In the genomic region with DNA sequence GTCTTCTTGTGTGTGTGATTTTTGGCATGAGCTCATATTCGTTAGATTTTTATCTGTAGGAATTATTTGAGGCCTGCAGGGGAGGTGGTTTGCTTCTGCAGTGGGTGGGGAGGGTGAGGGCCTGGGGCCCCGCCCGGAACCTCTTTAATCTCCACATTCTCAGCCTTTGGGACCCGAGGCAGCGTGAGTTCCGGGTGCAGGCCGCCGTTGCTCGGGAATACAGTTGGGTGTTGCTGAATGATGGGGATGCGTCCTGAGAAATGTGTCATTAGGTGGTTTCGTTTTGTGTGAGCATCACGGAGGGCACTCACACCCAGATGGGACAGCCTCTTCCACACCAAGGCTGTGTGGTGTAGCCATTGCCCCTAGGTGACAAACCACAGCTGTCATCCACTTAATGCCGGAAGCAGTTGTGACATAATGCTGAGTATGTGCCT, we compare ENCODE assay signal across 11 cellular contexts. TPM values are rescaled to one million over a fixed set of nuclear protein-coding genes. Genes with fewer than 3 reads are reported as not detected.
DNase-seq lines count a peak whose midpoint lies in the region; ATAC-seq and TF ChIP-seq lines count a peak whose summit lies in the region.
"Had no signal": no experiment of that assay in that cellular context is flagged by ENCODE, and none has a peak within 500 bp of the region (broad histone marks: within the 10 kb centered on the region; RNA-seq: fewer than 3 reads in every experiment).

No MANE protein-coding gene starts in this region.

- TF ChIP-seq CTCF in thyroid gland (IDR thresholded peaks at IDR 0.05) (no peak), RWPE1 (conservative IDR thresholded peaks at IDR 0.05; ENCODE audit: low read depth) (no peak)

- H3K9me3 Mint-ChIP-seq in activated CD4-positive, alpha-beta T cell treated with anti-CD3 and anti-CD28 coated beads for 36 hours (ENCODE audit: low read depth) = peaks cover 2% of the 10 kb centered on the region
- peaks cover 4% of the 10 kb centered on the region for H3K9me3 Mint-ChIP-seq in activated CD4-positive, alpha-beta memory T cell treated with anti-CD3 and anti-CD28 coated beads, Interleukin-2, amount 10 ng/mL, durations not matched to agents 7 days and 5 days
- H3K9me3 Mint-ChIP-seq in stimulated activated effector memory CD8-positive, alpha-beta T cell treated with anti-CD3 and anti-CD28 coated beads, Interleukin-12 subunit alpha, Interleukin-12 subunit beta, amount 100 ng/mL, for 72 hours = no peaks in the 10 kb centered on the region

- no peak for TF ChIP-seq POLR2A in thyroid gland (IDR thresholded peaks at IDR 0.05)

- no peaks in the 10 kb centered on the region for H3K9me3 ChIP-seq in thyroid gland
- H3K9me3 ChIP-seq: prostate gland had no signal

- H3K4me3 Mint-ChIP-seq in activated CD4-positive, alpha-beta T cell treated with anti-CD3 and anti-CD28 coated beads for 36 hours = no peak overlapping the region
- H3K4me3 Mint-ChIP-seq in activated CD4-positive, alpha-beta memory T cell treated with anti-CD3 and anti-CD28 coated beads, Interleukin-2, amount 10 ng/mL, durations not matched to agents 7 days and 5 days = peak overlapping the region; percentile 45
- H3K4me3 Mint-ChIP-seq in stimulated activated effector memory CD8-positive, alpha-beta T cell treated with anti-CD3 and anti-CD28 coated beads, Interleukin-12 subunit alpha, Interleukin-12 subunit beta, amount 100 ng/mL, for 72 hours = peak overlapping the region; percentile 77

- CTCF ChIA-PET in activated CD4-positive, alpha-beta T cell treated with anti-CD3 and anti-CD28 coated beads for 36 hours (lab: Charles Lee) = interaction anchor here (0.6 to 1.2 kb wide), 3 partner anchors 78 to 115 kb away, joined by 3 to 6 read pairs (median 3); no protein-coding TSS in a partner anchor
- CTCF ChIA-PET in activated CD4-positive, alpha-beta memory T cell treated with anti-CD3 and anti-CD28 coated beads, Interleukin-2, amount 10 ng/mL, durations not matched to agents 7 days and 5 days (lab: Charles Lee) = interaction anchor here (0.8 to 2.2 kb wide), 5 partner anchors 23 to 116 kb away, joined by 3 to 8 read pairs (median 5); partner anchors contain the start of gene RTP5
- CTCF ChIA-PET in RWPE1 (lab: Yijun Ruan, JAX) = interaction anchor here (0.7 to 0.8 kb wide), 2 partner anchors 30 to 684 kb away, joined by 3 read pairs; no protein-coding TSS in a partner anchor

- intact Hi-C loops in activated CD4-positive, alpha-beta T cell treated with anti-CD3 and anti-CD28 coated beads for 36 hours (cut with DNase I, micrococcal nuclease) = loop anchor here in 1 of 2 experiments (2.0 to 5.0 kb wide), 3 partner anchors 39 to 100 kb away; no protein-coding TSS in a partner anchor
- intact Hi-C loops in left ventricle myocardium superior (cut with micrococcal nuclease) (no loop called here), thyroid gland (cut with DNase I) (no loop called here)

- no peak overlapping the region for H3K27ac ChIP-seq in thyroid gland
- H3K27ac ChIP-seq in RWPE1 = no peak overlapping the region

- POLR2A ChIA-PET in activated CD4-positive, alpha-beta T cell treated with anti-CD3 and anti-CD28 coated beads for 36 hours (lab: Charles Lee) = interaction anchor here (0.8 to 1.0 kb wide), 2 partner anchors 23 to 82 kb away, joined by 3 read pairs; no protein-coding TSS in a partner anchor
- POLR2A ChIA-PET in activated CD4-positive, alpha-beta memory T cell treated with anti-CD3 and anti-CD28 coated beads, Interleukin-2, amount 10 ng/mL, durations not matched to agents 7 days and 5 days (lab: Charles Lee) = interaction anchor here (0.6 to 3.6 kb wide), 16 partner anchors 10 to 129 kb away, joined by 3 to 41 read pairs (median 8); partner anchors contain the start of genes D2HGDH, DTYMK, ING5 and PDCD1
- POLR2A ChIA-PET in RWPE1 (lab: Yijun Ruan, JAX; ENCODE audit: low non-redundant PET) = no interaction called here

- peaks cover 17% of the 10 kb centered on the region for H3K4me1 Mint-ChIP-seq in activated CD4-positive, alpha-beta T cell treated with anti-CD3 and anti-CD28 coated beads for 36 hours
- H3K4me1 Mint-ChIP-seq in activated CD4-positive, alpha-beta memory T cell treated with anti-CD3 and anti-CD28 coated beads, Interleukin-2, amount 10 ng/mL, durations not matched to agents 7 days and 5 days = peaks cover 53% of the 10 kb centered on the region
- peaks cover 50% of the 10 kb centered on the region for H3K4me1 Mint-ChIP-seq in stimulated activated effector memory CD8-positive, alpha-beta T cell treated with anti-CD3 and anti-CD28 coated beads, Interleukin-12 subunit alpha, Interleukin-12 subunit beta, amount 100 ng/mL, for 72 hours

- H3K4me1 ChIP-seq in thyroid gland = no peaks in the 10 kb centered on the region

- ATAC-seq in activated CD4-positive, alpha-beta T cell treated with anti-CD3 and anti-CD28 coated beads for 36 hours = peak; percentile 76
- ATAC-seq in left ventricle myocardium superior = peak; percentile 19
- ATAC-seq in stimulated activated effector memory CD8-positive, alpha-beta T cell treated with anti-CD3 and anti-CD28 coated beads, Interleukin-12 subunit alpha, Interleukin-12 subunit beta, amount 100 ng/mL, for 72 hours = peak; percentile 92
- ATAC-seq in GM21717 (IDR thresholded peaks at IDR 0.05; ENCODE audit: unreplicated experiment) = no peak

- no peaks in the 10 kb centered on the region for H3K27me3 Mint-ChIP-seq in activated CD4-positive, alpha-beta T cell treated with anti-CD3 and anti-CD28 coated beads for 36 hours
- H3K27me3 Mint-ChIP-seq in activated CD4-positive, alpha-beta memory T cell treated with anti-CD3 and anti-CD28 coated beads, Interleukin-2, amount 10 ng/mL, durations not matched to agents 7 days and 5 days = no peaks in the 10 kb centered on the region

- no peaks in the 10 kb centered on the region for H3K27me3 ChIP-seq in thyroid gland

- DNase-seq in activated CD4-positive, alpha-beta T cell treated with anti-CD3 and anti-CD28 coated beads for 36 hours = peak; percentile 65
- no peak for DNase-seq in activated CD4-positive, alpha-beta T cell treated with anti-CD3 and anti-CD28 coated beads for 1 hour
- peak; percentile 87 for DNase-seq in activated CD4-positive, alpha-beta memory T cell treated with anti-CD3 and anti-CD28 coated beads, Interleukin-2, amount 10 ng/mL, durations not matched to agents 7 days and 5 days
- DNase-seq in left ventricle myocardium superior = no peak
- DNase-seq in stimulated activated effector memory CD8-positive, alpha-beta T cell treated with anti-CD3 and anti-CD28 coated beads, Interleukin-12 subunit alpha, Interleukin-12 subunit beta, amount 100 ng/mL, for 72 hours (ENCODE audit: low spot score in 2 of 2) = peak; percentile 67 to 95
- DNase-seq in thyroid gland = no peak
- DNase-seq in RWPE1 (ENCODE audit: low spot score) = no peak
- DNase-seq: foreskin fibroblast, KG1 had no signal

- H3K4me3 ChIP-seq in thyroid gland (replicated peaks in 1 of 3) = no peak overlapping the region
- H3K4me3 ChIP-seq: prostate gland had no signal

- H3K36me3 Mint-ChIP-seq in activated CD4-positive, alpha-beta T cell treated with anti-CD3 and anti-CD28 coated beads for 36 hours (ENCODE audit: low read depth) = peaks cover 16% of the 10 kb centered on the region
- peaks cover 19% of the 10 kb centered on the region for H3K36me3 Mint-ChIP-seq in activated CD4-positive, alpha-beta memory T cell treated with anti-CD3 and anti-CD28 coated beads, Interleukin-2, amount 10 ng/mL, durations not matched to agents 7 days and 5 days (ENCODE audit: low read depth)
- peaks cover 44% of the 10 kb centered on the region for H3K36me3 Mint-ChIP-seq in stimulated activated effector memory CD8-positive, alpha-beta T cell treated with anti-CD3 and anti-CD28 coated beads, Interleukin-12 subunit alpha, Interleukin-12 subunit beta, amount 100 ng/mL, for 72 hours

- 91 to 95% methylated on average over 13 of the region's 13 CpGs for WGBS in thyroid gland, 2 donors

- peaks cover 0 to 5% of the 10 kb centered on the region in 2 donors for H3K36me3 ChIP-seq in thyroid gland
- H3K36me3 ChIP-seq: prostate gland had no signal

- H3K27ac Mint-ChIP-seq in activated CD4-positive, alpha-beta T cell treated with anti-CD3 and anti-CD28 coated beads for 36 hours = peak overlapping the region; percentile 76
- H3K27ac Mint-ChIP-seq in activated CD4-positive, alpha-beta memory T cell treated with anti-CD3 and anti-CD28 coated beads, Interleukin-2, amount 10 ng/mL, durations not matched to agents 7 days and 5 days = peak overlapping the region; percentile 92
- peak overlapping the region; percentile 91 for H3K27ac Mint-ChIP-seq in stimulated activated effector memory CD8-positive, alpha-beta T cell treated with anti-CD3 and anti-CD28 coated beads, Interleukin-12 subunit alpha, Interleukin-12 subunit beta, amount 100 ng/mL, for 72 hours

RNA-seq across cellular contexts. Expression of gene GAL3ST2, which starts 13.7 kb away (rescaled TPM):
- 1 to 10 TPM in 1 of 2 experiments, under 1 TPM in 1; 0.94 to 1.0 TPM for total RNA-seq in activated CD4-positive, alpha-beta T cell treated with anti-CD3 and anti-CD28 coated beads for 36 hours
- under 1 TPM; 0.23 to 0.58 TPM for total RNA-seq in activated CD4-positive, alpha-beta memory T cell treated with anti-CD3 and anti-CD28 coated beads, Interleukin-2, amount 10 ng/mL, durations not matched to agents 7 days and 5 days
- not detected for total RNA-seq in left ventricle myocardium superior
- not detected for total RNA-seq in thyroid gland

RNA-seq across cellular contexts. Expression of gene D2HGDH, which starts 28.5 kb away (rescaled TPM):
- 10 to 100 TPM; 18.2 to 34.1 TPM for total RNA-seq in activated CD4-positive, alpha-beta T cell treated with anti-CD3 and anti-CD28 coated beads for 36 hours
- 10 to 100 TPM; 24.6 to 25.0 TPM for total RNA-seq in activated CD4-positive, alpha-beta memory T cell treated with anti-CD3 and anti-CD28 coated beads, Interleukin-2, amount 10 ng/mL, durations not matched to agents 7 days and 5 days
- total RNA-seq in left ventricle myocardium superior = 19.2 TPM
- 10 to 100 TPM; 20.2 to 34.4 (median 23.0) TPM for total RNA-seq in thyroid gland

RNA-seq across cellular contexts. Expression of gene NEU4, which starts 46.0 kb away (rescaled TPM):
- under 1 TPM; 0.76 to 0.89 TPM for total RNA-seq in activated CD4-positive, alpha-beta T cell treated with anti-CD3 and anti-CD28 coated beads for 36 hours
- under 1 TPM; 0.38 to 0.43 TPM for total RNA-seq in activated CD4-positive, alpha-beta memory T cell treated with anti-CD3 and anti-CD28 coated beads, Interleukin-2, amount 10 ng/mL, durations not matched to agents 7 days and 5 days
- total RNA-seq in left ventricle myocardium superior = 0.52 TPM
- total RNA-seq in thyroid gland = 1 to 10 TPM in 2 of 4 donors, under 1 TPM in 1, not detected in 1; 0.78 to 5.7 (median 1.1) TPM

Comparison
In these comparisons a context has a peak if more than half of its experiments do, and no peak if none do; other contexts are left out.
1. DNase-seq: peak in activated CD4-positive, alpha-beta T cell treated with anti-CD3 and anti-CD28 coated beads for 36 hours (single experiment), activated CD4-positive, alpha-beta memory T cell treated with anti-CD3 and anti-CD28 coated beads, Interleukin-2, amount 10 ng/mL, durations not matched to agents 7 days and 5 days (single experiment) and stimulated activated effector memory CD8-positive, alpha-beta T cell treated with anti-CD3 and anti-CD28 coated beads, Interleukin-12 subunit alpha, Interleukin-12 subunit beta, amount 100 ng/mL, for 72 hours (2 of 2); none in activated CD4-positive, alpha-beta T cell treated with anti-CD3 and anti-CD28 coated beads for 1 hour (single experiment), left ventricle myocardium superior (single experiment), thyroid gland (0 of 2) and RWPE1 (single experiment).
2. Peak in every context shown above with its lines, with median percentiles within 50 percentile points of each other: H3K27ac Mint-ChIP-seq.